In the genomic region with DNA sequence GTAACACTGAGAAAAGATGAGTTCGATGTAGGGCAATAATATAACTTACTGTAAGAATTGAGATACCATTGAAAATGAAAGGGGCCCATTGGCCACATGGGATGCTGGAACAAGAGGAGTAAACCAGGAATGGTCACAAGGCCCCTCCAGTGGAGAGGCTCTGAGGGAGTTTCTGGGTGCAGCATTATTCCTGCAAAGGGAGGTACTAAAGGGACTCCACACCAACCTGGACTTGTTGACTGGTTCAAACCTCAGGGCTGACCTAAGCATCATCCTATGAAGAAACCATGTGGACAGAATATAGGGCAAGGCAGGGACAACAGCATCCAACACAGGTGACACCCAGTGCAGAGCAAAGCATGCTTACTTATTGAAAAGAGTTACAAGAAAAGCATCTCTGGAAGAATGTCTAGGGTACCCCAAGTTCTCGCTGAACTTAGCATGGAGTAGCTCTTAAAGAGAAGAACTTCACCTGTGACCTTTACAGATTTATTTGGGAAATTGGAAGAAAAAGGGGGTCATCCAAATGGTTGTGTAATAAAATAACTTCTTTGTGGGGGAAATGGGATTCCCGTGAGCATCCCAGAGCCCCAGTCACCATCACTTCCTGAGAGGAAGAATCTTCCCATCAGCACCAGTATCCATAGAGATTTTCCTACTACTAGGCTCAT, we compare ENCODE assay signal across 1 cellular context.
TF ChIP-seq lines count a peak whose summit lies in the region.

No MANE protein-coding gene starts in this region.

TF ChIP-seq in HepG2, 621 proteins besides CTCF, POLR2A, EP300 and RAD21:
- no peak for TF ChIP-seq MIER3 (CRISPR knock-in tag; IDR thresholded peaks at IDR 0.05; ENCODE audit: borderline replicate concordance)
- TF ChIP-seq, protein P1, sequence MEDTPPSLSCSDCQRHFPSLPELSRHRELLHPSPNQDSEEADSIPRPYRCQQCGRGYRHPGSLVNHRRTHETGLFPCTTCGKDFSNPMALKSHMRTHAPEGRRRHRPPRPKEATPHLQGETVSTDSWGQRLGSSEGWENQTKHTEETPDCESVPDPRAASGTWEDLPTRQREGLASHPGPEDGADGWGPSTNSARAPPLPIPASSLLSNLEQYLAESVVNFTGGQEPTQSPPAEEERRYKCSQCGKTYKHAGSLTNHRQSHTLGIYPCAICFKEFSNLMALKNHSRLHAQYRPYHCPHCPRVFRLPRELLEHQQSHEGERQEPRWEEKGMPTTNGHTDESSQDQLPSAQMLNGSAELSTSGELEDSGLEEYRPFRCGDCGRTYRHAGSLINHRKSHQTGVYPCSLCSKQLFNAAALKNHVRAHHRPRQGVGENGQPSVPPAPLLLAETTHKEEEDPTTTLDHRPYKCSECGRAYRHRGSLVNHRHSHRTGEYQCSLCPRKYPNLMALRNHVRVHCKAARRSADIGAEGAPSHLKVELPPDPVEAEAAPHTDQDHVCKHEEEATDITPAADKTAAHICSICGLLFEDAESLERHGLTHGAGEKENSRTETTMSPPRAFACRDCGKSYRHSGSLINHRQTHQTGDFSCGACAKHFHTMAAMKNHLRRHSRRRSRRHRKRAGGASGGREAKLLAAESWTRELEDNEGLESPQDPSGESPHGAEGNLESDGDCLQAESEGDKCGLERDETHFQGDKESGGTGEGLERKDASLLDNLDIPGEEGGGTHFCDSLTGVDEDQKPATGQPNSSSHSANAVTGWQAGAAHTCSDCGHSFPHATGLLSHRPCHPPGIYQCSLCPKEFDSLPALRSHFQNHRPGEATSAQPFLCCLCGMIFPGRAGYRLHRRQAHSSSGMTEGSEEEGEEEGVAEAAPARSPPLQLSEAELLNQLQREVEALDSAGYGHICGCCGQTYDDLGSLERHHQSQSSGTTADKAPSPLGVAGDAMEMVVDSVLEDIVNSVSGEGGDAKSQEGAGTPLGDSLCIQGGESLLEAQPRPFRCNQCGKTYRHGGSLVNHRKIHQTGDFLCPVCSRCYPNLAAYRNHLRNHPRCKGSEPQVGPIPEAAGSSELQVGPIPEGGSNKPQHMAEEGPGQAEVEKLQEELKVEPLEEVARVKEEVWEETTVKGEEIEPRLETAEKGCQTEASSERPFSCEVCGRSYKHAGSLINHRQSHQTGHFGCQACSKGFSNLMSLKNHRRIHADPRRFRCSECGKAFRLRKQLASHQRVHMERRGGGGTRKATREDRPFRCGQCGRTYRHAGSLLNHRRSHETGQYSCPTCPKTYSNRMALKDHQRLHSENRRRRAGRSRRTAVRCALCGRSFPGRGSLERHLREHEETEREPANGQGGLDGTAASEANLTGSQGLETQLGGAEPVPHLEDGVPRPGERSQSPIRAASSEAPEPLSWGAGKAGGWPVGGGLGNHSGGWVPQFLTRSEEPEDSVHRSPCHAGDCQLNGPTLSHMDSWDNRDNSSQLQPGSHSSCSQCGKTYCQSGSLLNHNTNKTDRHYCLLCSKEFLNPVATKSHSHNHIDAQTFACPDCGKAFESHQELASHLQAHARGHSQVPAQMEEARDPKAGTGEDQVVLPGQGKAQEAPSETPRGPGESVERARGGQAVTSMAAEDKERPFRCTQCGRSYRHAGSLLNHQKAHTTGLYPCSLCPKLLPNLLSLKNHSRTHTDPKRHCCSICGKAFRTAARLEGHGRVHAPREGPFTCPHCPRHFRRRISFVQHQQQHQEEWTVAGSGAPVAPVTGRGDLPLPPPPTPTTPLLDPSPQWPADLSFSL (CRISPR knock-in tag; IDR thresholded peaks at IDR 0.05): no peak
- TF ChIP-seq ETV6 (CRISPR knock-in tag; conservative IDR thresholded peaks at IDR 0.05): no peak
- 0 out of 2 replicates have a peak, but pooled peaks have one; percentile 26 for TF ChIP-seq CEBPB (IDR thresholded peaks at IDR 0.05; ENCODE audit: borderline replicate concordance, low read depth, low read length)
- TF ChIP-seq HMG20A (CRISPR knock-in tag; IDR thresholded peaks at IDR 0.05; ENCODE audit: borderline replicate concordance): no peak
TF ChIP-seq in HepG2: peak in this region for 1.
